ENCODE assay signal across 24 cellular contexts in the genomic region with DNA sequence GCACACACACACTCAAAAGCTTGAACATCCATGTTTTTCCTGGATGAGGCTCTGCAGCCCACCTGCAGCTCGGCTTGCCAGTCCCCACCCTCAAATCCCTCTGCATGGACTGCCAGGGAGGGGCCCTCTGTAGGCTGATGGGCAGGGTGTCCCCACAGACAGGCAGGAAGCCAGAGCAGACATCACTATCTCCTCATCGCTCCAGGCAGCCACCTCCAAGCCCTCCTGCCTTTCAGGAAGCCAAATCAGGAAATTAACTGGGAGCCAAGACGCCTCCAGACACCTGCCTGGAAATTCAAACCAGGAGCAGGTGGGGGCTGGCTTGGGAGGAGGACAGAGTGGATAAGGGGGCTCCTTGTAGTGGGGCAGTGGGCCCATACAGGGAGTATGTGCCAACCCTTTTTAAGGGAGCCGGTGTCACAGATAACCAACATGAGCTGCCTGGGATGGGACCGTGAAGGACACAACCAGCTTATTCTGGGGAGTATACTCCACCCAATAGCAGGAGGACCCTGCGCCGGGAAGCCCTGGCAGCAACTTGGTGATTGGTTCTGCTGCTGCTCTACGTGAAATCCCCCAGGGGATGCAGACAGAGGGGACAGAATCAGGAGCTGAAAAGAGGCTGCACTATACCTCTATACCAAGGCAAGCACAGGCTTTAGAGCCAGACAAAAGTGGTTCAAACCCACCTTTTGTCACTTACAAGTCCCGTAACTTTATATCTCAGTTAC.
DNase-seq lines count a peak whose midpoint lies in the region; ATAC-seq and TF ChIP-seq lines count a peak whose summit lies in the region.
"Had no signal": no experiment of that assay in that cellular context is flagged by ENCODE, and none has a peak within 500 bp of the region (broad histone marks: within the 10 kb centered on the region; RNA-seq: fewer than 3 reads in every experiment).

No MANE protein-coding gene starts in this region.

- H3K23ac ChIP-seq in neuronal stem cell (ENCODE audit: low read depth, low read length, poor library complexity) = no peak overlapping the region

- H3K4ac ChIP-seq in neuronal stem cell (ENCODE audit: low read length) = no peak overlapping the region

- peak overlapping the region; percentile 66 for H2AK5ac ChIP-seq in neuronal stem cell (ENCODE audit: low read depth, low read length)

- no peak overlapping the region for H2BK5ac ChIP-seq in neuronal stem cell (ENCODE audit: low read length)

- in situ Hi-C loops in G401 (cut with HindIII; ENCODE audit: low sequenced_read_pairs) = no loop called here

- no peaks in the 10 kb centered on the region for H3K79me1 ChIP-seq in neuronal stem cell (ENCODE audit: low read depth, low read length)

- no peak overlapping the region for H2AFZ ChIP-seq in neuronal stem cell (ENCODE audit: low read length)

- TF ChIP-seq POLR2A in esophagus squamous epithelium (IDR thresholded peaks at IDR 0.05) = no peak

- H3K4me3 ChIP-seq in neuronal stem cell (ENCODE audit: low read length in 2 of 2) = no peak overlapping the region
- no peak overlapping the region for H3K4me3 ChIP-seq in esophagus squamous epithelium
- H3K4me3 ChIP-seq: HAP-1, K562, SJSA1 had no signal

- no peak for ATAC-seq in GM18873 (IDR thresholded peaks at IDR 0.05; ENCODE audit: low FRiP score, unreplicated experiment)
- ATAC-seq: K562, PC-3, Right ventricle myocardium inferior had no signal

- no peak for TF ChIP-seq CTCF in esophagus squamous epithelium (IDR thresholded peaks at IDR 0.05)

- intact Hi-C loops in esophagus squamous epithelium (cut with DNase I) = no loop called here

- H3K9me3 ChIP-seq in neuronal stem cell (replicated peaks in 1 of 2; ENCODE audit: control insufficient read depth in 2 of 2, insufficient read depth in 1 of 2, low read depth in 1 of 2, low read length in 2 of 2) (no peaks in the 10 kb centered on the region), esophagus squamous epithelium (no peaks in the 10 kb centered on the region)
- H3K9me3 ChIP-seq: HAP-1, SJSA1 had no signal

- H3K27ac ChIP-seq in neuronal stem cell (replicated peaks; ENCODE audit: low read length) (no peak overlapping the region), esophagus squamous epithelium (no peak overlapping the region)
- H3K27ac ChIP-seq: 22Rv1, SJSA1 had no signal

- H3K4me2 ChIP-seq in neuronal stem cell (ENCODE audit: insufficient read depth, low read length, poor library complexity, severe bottlenecking) = no peak overlapping the region

- no peak overlapping the region for H2BK15ac ChIP-seq in neuronal stem cell (ENCODE audit: low read length)

- peak overlapping the region; percentile 68 for H4K91ac ChIP-seq in neuronal stem cell (ENCODE audit: low read depth, low read length, poor library complexity)

- DNase-seq in DMS79 treated with DMSO at 0.1 percent for 48 hours (lab: John Stamatoyannopoulos, UW) = peak; percentile 12
- no peak for DNase-seq in DMS79 (lab: John Stamatoyannopoulos, UW)
- DNase-seq in G401 (ENCODE audit: low spot score) = peak; percentile 61
- DNase-seq in SK-N-DZ (ENCODE audit: low spot score) = peak; percentile 48
- no peak for DNase-seq in neuronal stem cell (ENCODE audit: low spot score)
- DNase-seq in HUDEP-2 (lab: John Stamatoyannopoulos, UW; ENCODE audit: unreplicated experiment in 76 of 76) = no peak
- no peak for DNase-seq in esophagus squamous epithelium (lab: John Stamatoyannopoulos, UW)
- DNase-seq: CD8-positive, alpha-beta memory T cell; DMS 273 treated with DMSO at 0.1 percent for 48 hours; DND-41; HFFc6; MV-4-11; NCI-H1105; NCI-H1694; NCI-H2029 treated with DMSO at 0.1 percent for 48 hours; NCI-H2227 treated with DMSO at 0.1 percent for 48 hours; NK-92 treated with Interleukin-12 subunit alpha and Interleukin-12 subunit beta, amount 100 ng/mL, for 24 hours; PC-3 had no signal

- no peak overlapping the region for H2BK12ac ChIP-seq in neuronal stem cell (ENCODE audit: low read length)

- H3K9ac ChIP-seq in neuronal stem cell (ENCODE audit: low read depth, low read length, poor library complexity) = peak overlapping the region; percentile 1

- H3K4me1 ChIP-seq in neuronal stem cell (ENCODE audit: control insufficient read depth in 2 of 2, insufficient read depth in 1 of 2, low read depth in 1 of 2, low read length in 2 of 2) (peaks cover 0 to 7% of the 10 kb centered on the region in 2 donors), esophagus squamous epithelium (no peaks in the 10 kb centered on the region)
- H3K4me1 ChIP-seq: HAP-1, SJSA1 had no signal

- H3K18ac ChIP-seq in neuronal stem cell (ENCODE audit: low read length) = peak overlapping the region; percentile 42

- H3K27me3 ChIP-seq in neuronal stem cell (ENCODE audit: control insufficient read depth in 3 of 3, insufficient read depth in 3 of 3, low read depth in 1 of 3, low read length in 3 of 3) = peaks cover 0 to 6% (median 3%) of the 10 kb centered on the region in 3 experiments
- peaks cover 0 to 16% (median 0%) of the 10 kb centered on the region in 4 donors for H3K27me3 ChIP-seq in esophagus squamous epithelium

- H3K36me3 ChIP-seq in neuronal stem cell (replicated peaks in 1 of 2; ENCODE audit: control insufficient read depth in 2 of 2, insufficient read depth in 2 of 2, low read length in 2 of 2) (no peaks in the 10 kb centered on the region), esophagus squamous epithelium (no peaks in the 10 kb centered on the region)
- H3K36me3 ChIP-seq: HAP-1, SJSA1 had no signal

- no peak overlapping the region for H3K14ac ChIP-seq in neuronal stem cell (ENCODE audit: low read length)

- H4K8ac ChIP-seq in neuronal stem cell (ENCODE audit: low read depth, low read length) = no peak overlapping the region

- WGBS in neuronal stem cell (ENCODE audit: extremely low coverage in 2 of 2, insufficient read length in 2 of 2, insufficient replicate concordance in 1 of 2), 2 donors = no CpG with 5 or more reads among the region's 9 CpGs
- WGBS in esophagus squamous epithelium, 2 donors = 32 to 70% methylated on average over 4 to 5 of the region's 9 CpGs

- no peak overlapping the region for H2BK120ac ChIP-seq in neuronal stem cell (ENCODE audit: low read depth, low read length)

Comparison
In these comparisons a context has a peak if more than half of its experiments do, and no peak if none do; other contexts are left out.
1. DNase-seq: peak in DMS79 treated with DMSO at 0.1 percent for 48 hours (single experiment), G401 (single experiment) and SK-N-DZ (single experiment); none in DMS79 (single experiment), neuronal stem cell (single experiment), HUDEP-2 (0 of 76) and esophagus squamous epithelium (single experiment).